8 cellular contexts compared by ENCODE assay signal in the genomic region with DNA sequence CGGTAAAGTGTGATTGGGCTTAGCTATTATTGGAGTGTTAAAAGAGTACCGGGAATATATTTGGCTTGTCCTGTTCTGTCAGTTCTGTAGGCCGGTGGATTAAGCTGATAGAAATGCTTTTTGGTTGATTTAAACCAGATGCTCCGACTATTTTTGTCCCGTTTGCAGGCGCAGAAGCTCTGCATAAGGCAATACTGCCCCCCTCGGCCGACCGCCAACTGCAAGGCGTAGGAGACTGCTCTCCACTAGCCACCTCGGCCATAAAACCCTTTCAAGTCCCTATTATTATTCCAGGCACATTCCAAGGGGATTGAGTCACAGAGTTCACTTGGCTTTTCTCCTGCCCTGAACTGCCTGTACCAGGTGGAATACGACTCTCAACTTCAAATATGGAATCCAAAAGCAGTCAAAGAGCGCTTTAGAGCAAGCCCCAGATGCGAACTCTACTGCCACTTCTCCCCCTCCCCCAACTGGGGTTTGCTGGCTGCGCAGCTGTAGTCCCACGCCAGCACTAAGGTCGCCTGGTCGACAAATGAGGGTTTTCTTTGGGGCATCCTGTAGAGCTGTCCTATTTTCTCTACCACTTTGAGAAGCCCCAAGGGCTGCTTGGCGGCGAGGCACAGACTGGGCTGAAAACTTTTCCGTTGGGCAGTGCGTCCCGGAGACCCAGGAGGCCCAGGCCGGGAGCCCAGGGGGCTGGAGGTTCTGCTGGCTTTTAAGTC.
A peak's percentile ranks its signal among the peaks of the same experiment; 100 is the strongest.
DNase-seq lines count a peak whose midpoint lies in the region; ATAC-seq and TF ChIP-seq lines count a peak whose summit lies in the region.

No MANE protein-coding gene starts in this region.

- TF ChIP-seq CTCF in activated CD8-positive, alpha-beta T cell treated with anti-CD3 and anti-CD28 coated beads for 36 hours (IDR thresholded peaks at IDR 0.05) = peak; percentile 90

- ATAC-seq in GM19395 (IDR thresholded peaks at IDR 0.05; ENCODE audit: unreplicated experiment) (peak; percentile 63), HG03558 (IDR thresholded peaks at IDR 0.05; ENCODE audit: extremely low read depth, unreplicated experiment) (peak; percentile 34)
- ATAC-seq in activated CD8-positive, alpha-beta T cell treated with anti-CD3 and anti-CD28 coated beads for 36 hours = peak; percentile 74

- peaks cover 3% of the 10 kb centered on the region for H3K27me3 Mint-ChIP-seq in activated CD8-positive, alpha-beta T cell treated with anti-CD3 and anti-CD28 coated beads for 36 hours

- no peaks in the 10 kb centered on the region for H3K36me3 Mint-ChIP-seq in activated CD8-positive, alpha-beta T cell treated with anti-CD3 and anti-CD28 coated beads for 36 hours (ENCODE audit: low read depth)

- POLR2A ChIA-PET in activated CD8-positive, alpha-beta T cell treated with anti-CD3 and anti-CD28 coated beads for 36 hours (lab: Charles Lee) = interaction anchor here (0.7 to 1.5 kb wide), 4 partner anchors 362 to 493 kb away, joined by 3 to 7 read pairs (median 4); no protein-coding TSS in a partner anchor

- H3K4me3 Mint-ChIP-seq in activated CD8-positive, alpha-beta T cell treated with anti-CD3 and anti-CD28 coated beads for 36 hours = peak overlapping the region; percentile 78

- peaks cover 25% of the 10 kb centered on the region for H3K4me1 Mint-ChIP-seq in activated CD8-positive, alpha-beta T cell treated with anti-CD3 and anti-CD28 coated beads for 36 hours (ENCODE audit: low read depth)

- H3K9me3 Mint-ChIP-seq in activated CD8-positive, alpha-beta T cell treated with anti-CD3 and anti-CD28 coated beads for 36 hours = no peaks in the 10 kb centered on the region

- H3K27ac Mint-ChIP-seq in activated CD8-positive, alpha-beta T cell treated with anti-CD3 and anti-CD28 coated beads for 36 hours = peak overlapping the region; percentile 86

- peak; percentile 83 for DNase-seq in CD1c-positive myeloid dendritic cell (ENCODE audit: extremely low spot score)
- DNase-seq in NCI-H69 (lab: John Stamatoyannopoulos, UW) = peak; percentile 94
- DNase-seq in activated CD8-positive, alpha-beta T cell treated with anti-CD3 and anti-CD28 coated beads for 36 hours = peak; percentile 92
- DNase-seq in effector CD8-positive, alpha-beta T cell (lab: John Stamatoyannopoulos, UW) = peak; percentile 37
- DNase-seq in lung microvascular endothelial cell (ENCODE audit: low read depth in 2 of 2) = peak; percentile 95 to 98
- peak; percentile 52 to 63 (median 60) for DNase-seq in stimulated activated CD4-positive, alpha-beta T cell treated with anti-CD3 and anti-CD28 coated beads, TNF-alpha, amount 100 ng/mL, for 4 hours (ENCODE audit: low read depth in 3 of 3)

- intact Hi-C loops in activated CD8-positive, alpha-beta T cell treated with anti-CD3 and anti-CD28 coated beads for 36 hours (cut with micrococcal nuclease) = loop anchor here (2.0 to 10.0 kb wide), 5 partner anchors 88 to 463 kb away; a partner anchor contains a TSS

- CTCF ChIA-PET in activated CD8-positive, alpha-beta T cell treated with anti-CD3 and anti-CD28 coated beads for 36 hours (lab: Charles Lee) = interaction anchor here (0.6 to 9.1 kb wide), 55 partner anchors 8 to 496 kb away, joined by 3 to 171 read pairs (median 4); a partner anchor contains a TSS

Comparison
In these comparisons a context has a peak if more than half of its experiments do, and no peak if none do; other contexts are left out.
1. Peak in every context shown above with its lines: DNase-seq and ATAC-seq.
2. DNase-seq: peak in every context shown above with its lines; median percentile 96 in lung microvascular endothelial cell; 94 in NCI-H69; 92 in activated CD8-positive, alpha-beta T cell treated with anti-CD3 and anti-CD28 coated beads for 36 hours; 83 in CD1c-positive myeloid dendritic cell; 60 in stimulated activated CD4-positive, alpha-beta T cell treated with anti-CD3 and anti-CD28 coated beads, TNF-alpha, amount 100 ng/mL, for 4 hours; 37 in effector CD8-positive, alpha-beta T cell.